8 cellular contexts compared by ENCODE assay signal in the genomic region with DNA sequence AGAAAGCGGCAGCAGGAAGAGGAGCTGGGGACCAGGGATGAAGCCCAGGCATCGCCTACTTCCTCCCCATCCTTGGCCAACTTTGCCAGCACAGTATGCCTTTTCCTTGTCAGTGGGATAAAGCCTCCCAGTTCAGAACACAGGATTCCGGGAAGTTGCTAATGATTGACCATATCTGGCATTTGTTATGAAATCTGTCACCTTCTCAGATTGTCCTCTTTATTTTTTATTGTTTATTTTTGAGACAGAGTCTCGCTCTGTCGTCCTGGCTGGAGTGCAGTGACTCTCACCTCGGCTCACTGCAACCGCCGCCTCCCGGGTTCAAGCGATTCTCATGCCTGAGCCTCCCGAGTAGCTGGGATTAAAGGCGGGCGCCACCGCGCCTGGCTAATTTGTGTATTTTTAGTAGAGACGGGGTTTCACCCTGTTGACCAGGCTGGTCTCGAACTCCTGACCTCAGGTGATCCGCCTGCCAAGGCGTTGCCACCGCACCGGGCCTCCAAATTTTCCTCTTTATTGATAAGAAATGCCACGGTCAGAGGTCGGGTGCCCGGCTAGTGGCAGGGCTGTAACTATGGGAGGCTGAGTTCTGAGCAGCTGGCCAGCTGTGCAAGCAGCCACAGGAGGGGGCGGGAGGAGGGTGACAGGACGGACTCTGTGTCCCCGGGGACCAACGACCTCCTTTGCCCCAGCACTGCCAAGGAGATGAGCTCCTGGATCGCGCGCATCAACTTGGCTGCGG. TPM values are rescaled to one million over a fixed set of nuclear protein-coding genes. Genes with fewer than 3 reads are reported as not detected.
DNase-seq lines count a peak whose midpoint lies in the region; ATAC-seq, FAIRE-seq and TF ChIP-seq lines count a peak whose summit lies in the region.

No MANE protein-coding gene starts in this region.

- H3K36me3 ChIP-seq in endothelial cell of umbilical vein (ENCODE audit: control insufficient read depth in 2 of 2, extremely low read depth in 1 of 2, insufficient read depth in 2 of 2, low read length in 2 of 2): no peaks in the 10 kb centered on the region

- no peak overlapping the region for H3K27ac Mint-ChIP-seq in nephron
- no peak overlapping the region for H3K27ac Mint-ChIP-seq in CD4-positive, alpha-beta T cell
- no peak overlapping the region for H3K27ac Mint-ChIP-seq in T-helper 17 cell
- peak overlapping the region in 1 of 2 donors; percentile 64 for H3K27ac Mint-ChIP-seq in effector memory CD8-positive, alpha-beta T cell

- CTCF ChIA-PET in endothelial cell of umbilical vein (lab: Charles Lee): interaction anchor here (0.6 to 20.2 kb wide), 42 partner anchors 8 to 192 kb away, joined by 3 to 310 read pairs (median 6); a partner anchor contains a TSS
- CTCF ChIA-PET in CD4-positive, alpha-beta T cell (lab: Charles Lee): interaction anchor here (0.6 to 3.5 kb wide), 14 partner anchors 17 to 573 kb away, joined by 3 to 41 read pairs (median 6); a partner anchor contains a TSS

- H3K36me3 Mint-ChIP-seq in nephron (ENCODE audit: low read depth) (no peaks in the 10 kb centered on the region), T-helper 17 cell (ENCODE audit: low read depth) (peaks cover 13% of the 10 kb centered on the region)
- peaks cover 88% of the 10 kb centered on the region for H3K36me3 Mint-ChIP-seq in CD4-positive, alpha-beta T cell (ENCODE audit: low read depth)
- H3K36me3 Mint-ChIP-seq in effector memory CD8-positive, alpha-beta T cell (ENCODE audit: insufficient read depth): peaks cover 77% of the 10 kb centered on the region

- H3K79me2 ChIP-seq in endothelial cell of umbilical vein (ENCODE audit: control insufficient read depth, insufficient read depth, low read length): no peaks in the 10 kb centered on the region

- peak overlapping the region; percentile 63 to 79 (median 72) for H3K4me3 Mint-ChIP-seq in nephron
- H3K4me3 Mint-ChIP-seq in CD4-positive, alpha-beta T cell: no peak overlapping the region
- no peak overlapping the region for H3K4me3 Mint-ChIP-seq in T-helper 17 cell
- no peak overlapping the region for H3K4me3 Mint-ChIP-seq in effector memory CD8-positive, alpha-beta T cell

- no peaks in the 10 kb centered on the region for H4K20me1 ChIP-seq in endothelial cell of umbilical vein (replicated peaks; ENCODE audit: control insufficient read depth, extremely low read depth, insufficient read depth, low read length)

- H3K9me3 ChIP-seq in endothelial cell of umbilical vein (replicated peaks; ENCODE audit: control insufficient read depth, insufficient read depth, low read length) (no peaks in the 10 kb centered on the region), T-helper 17 cell (ENCODE audit: control insufficient read depth, low read length, poor library complexity, severe bottlenecking) (no peaks in the 10 kb centered on the region)
- no peaks in the 10 kb centered on the region for H3K9me3 ChIP-seq in CD4-positive, alpha-beta T cell (ENCODE audit: control insufficient read depth, low read length)

- no peak for TF ChIP-seq CTCF in 22Rv1 (IDR thresholded peaks at IDR 0.05)
- TF ChIP-seq CTCF in endothelial cell of umbilical vein (IDR thresholded peaks at IDR 0.05; ENCODE audit: extremely low read depth in 1 of 2, insufficient read depth in 1 of 2, low read depth in 1 of 2, low read length in 2 of 2): no peak
- TF ChIP-seq CTCF in nephron (IDR thresholded peaks at IDR 0.05; ENCODE audit: unreplicated experiment in 3 of 3): no peak
- TF ChIP-seq CTCF in CD4-positive, alpha-beta T cell (IDR thresholded peaks at IDR 0.05): no peak

- no peaks in the 10 kb centered on the region for H3K9me1 ChIP-seq in endothelial cell of umbilical vein (replicated peaks; ENCODE audit: control insufficient read depth, extremely low read depth, insufficient read depth, low read length)

- ATAC-seq in HG03460 (IDR thresholded peaks at IDR 0.05; ENCODE audit: unreplicated experiment) (peak; percentile 8), T-helper 17 cell (no peak)
- ATAC-seq in CD4-positive, alpha-beta T cell (ENCODE audit: poor library complexity): no peak
- ATAC-seq in effector memory CD8-positive, alpha-beta T cell (replicated peaks): no peak

- peaks cover 35% of the 10 kb centered on the region for H3K27me3 Mint-ChIP-seq in nephron (ENCODE audit: low read depth)
- H3K27me3 Mint-ChIP-seq in CD4-positive, alpha-beta T cell: no peaks in the 10 kb centered on the region
- no peaks in the 10 kb centered on the region for H3K27me3 Mint-ChIP-seq in T-helper 17 cell
- no peaks in the 10 kb centered on the region for H3K27me3 Mint-ChIP-seq in effector memory CD8-positive, alpha-beta T cell

- dilution Hi-C loops in endothelial cell of umbilical vein (cut with MboI; ENCODE audit: extremely low pct_ligation_motif_present, low sequenced_read_pairs): no loop called here

- no peak for FAIRE-seq in endothelial cell of umbilical vein (lab: Jason Lieb, UNC)

- POLR2A ChIA-PET in endothelial cell of umbilical vein (lab: Charles Lee): interaction anchor here (0.6 kb wide), 1 partner anchor 14 kb away, joined by 5 read pairs; no protein-coding TSS in a partner anchor
- POLR2A ChIA-PET in CD4-positive, alpha-beta T cell (lab: Charles Lee): interaction anchor here (0.9 to 4.0 kb wide), 7 partner anchors 17 to 65 kb away, joined by 3 to 31 read pairs (median 3); a partner anchor contains a TSS

- TF ChIP-seq POLR2A in endothelial cell of umbilical vein (IDR thresholded peaks at IDR 0.05; ENCODE audit: low read depth, low read length): no peak

- H3K4me1 Mint-ChIP-seq in nephron (peaks cover 8% of the 10 kb centered on the region), T-helper 17 cell (peaks cover 14% of the 10 kb centered on the region)
- peaks cover 3% of the 10 kb centered on the region for H3K4me1 Mint-ChIP-seq in CD4-positive, alpha-beta T cell (ENCODE audit: low read depth)
- peaks cover 12 to 22% of the 10 kb centered on the region in 2 donors for H3K4me1 Mint-ChIP-seq in effector memory CD8-positive, alpha-beta T cell (ENCODE audit: low read depth in 2 of 2)

- peak overlapping the region; percentile 85 for H3K4me2 ChIP-seq in endothelial cell of umbilical vein (ENCODE audit: insufficient read depth, low read length)

- H3K27ac ChIP-seq in 22Rv1: peak overlapping the region; percentile 91
- no peak overlapping the region for H3K27ac ChIP-seq in endothelial cell of umbilical vein (ENCODE audit: insufficient read depth, low read depth, low read length)
- H3K27ac ChIP-seq in CD4-positive, alpha-beta T cell (ENCODE audit: low read depth, low read length): no peak overlapping the region

- peaks cover 0 to 1% of the 10 kb centered on the region in 2 experiments for H3K27me3 ChIP-seq in endothelial cell of umbilical vein (ENCODE audit: control insufficient read depth in 2 of 2, insufficient read depth in 2 of 2, low read length in 2 of 2)
- H3K27me3 ChIP-seq in CD4-positive, alpha-beta T cell (ENCODE audit: control insufficient read depth, insufficient read depth, low read length): no peaks in the 10 kb centered on the region

- intact Hi-C loops in endothelial cell of umbilical vein (cut with micrococcal nuclease): loop anchor here (1.0 to 2.0 kb wide), 2 partner anchors 35 to 118 kb away; no protein-coding TSS in a partner anchor
- intact Hi-C loops in CD4-positive, alpha-beta T cell (cut with DNase I, micrococcal nuclease): loop anchor here in 1 of 2 experiments (5.0 kb wide), 1 partner anchor 116 kb away; no protein-coding TSS in a partner anchor

- BruUV-seq in endothelial cell of umbilical vein (replicated peaks; lab: Mats Ljungman, UMichigan): no TSS peak

- H3K4me3 ChIP-seq in endothelial cell of umbilical vein (replicated peaks in 1 of 3; ENCODE audit: insufficient read depth in 1 of 3, low read depth in 1 of 3, low read length in 3 of 3): peak overlapping the region in 2 of 3 experiments; percentile 37 to 55

- no peak overlapping the region for H3K9ac ChIP-seq in endothelial cell of umbilical vein (replicated peaks; ENCODE audit: extremely low read depth, insufficient read depth, low read length)

- H3K4me1 ChIP-seq in endothelial cell of umbilical vein (ENCODE audit: control insufficient read depth, extremely low read depth, insufficient read depth, low read length): peaks cover 6% of the 10 kb centered on the region

- H3K9me3 Mint-ChIP-seq in nephron: no peaks in the 10 kb centered on the region
- no peaks in the 10 kb centered on the region for H3K9me3 Mint-ChIP-seq in CD4-positive, alpha-beta T cell
- H3K9me3 Mint-ChIP-seq in effector memory CD8-positive, alpha-beta T cell: no peaks in the 10 kb centered on the region

- DNase-seq in endothelial cell of umbilical vein (ENCODE audit: low read depth, low spot score): no peak
- no peak for DNase-seq in CD4-positive, alpha-beta T cell
- DNase-seq in middle frontal gyrus (ENCODE audit: extremely low spot score, low spot score): no peak
- no peak for DNase-seq in T-helper 17 cell
- DNase-seq in effector memory CD8-positive, alpha-beta T cell: no peak

- peak overlapping the region; percentile 99 for H2AFZ ChIP-seq in endothelial cell of umbilical vein (ENCODE audit: low read depth, low read length)

TF ChIP-seq in endothelial cell of umbilical vein, 7 proteins besides CTCF, POLR2A, EP300 and RAD21:
- no peak for TF ChIP-seq MYC (IDR thresholded peaks at IDR 0.05; ENCODE audit: low read depth, low read length)
- no peak for TF ChIP-seq EZH2 (IDR thresholded peaks at IDR 0.05; ENCODE audit: borderline replicate concordance, low read depth, low read length, severe bottlenecking)
- no peak for TF ChIP-seq JUN (IDR thresholded peaks at IDR 0.05; ENCODE audit: borderline replicate concordance, insufficient read depth, insufficient read length, low read depth)
- TF ChIP-seq GATA2 (IDR thresholded peaks at IDR 0.05; ENCODE audit: insufficient read depth, insufficient read length, low read depth, low read length): no peak

RNA-seq across cellular contexts. Expression of a gene that starts 24.4 kb away (rescaled TPM):
- total RNA-seq in endothelial cell of umbilical vein (0.09 and 0.24 TPM in 2 replicates), T-helper 17 cell (100 to 1,000 TPM; 141 to 160 TPM)
- 0.01 TPM in 1 of 2 replicates, not detected in the other for polyA plus RNA-seq in endothelial cell of umbilical vein
- 0.04 and 0.08 TPM in 2 replicates for polyA plus RNA-seq in endothelial cell of umbilical vein (2011; cell fraction: cytosol; rRNA removed)
- polyA plus RNA-seq in endothelial cell of umbilical vein (2011; cell fraction: nucleus; rRNA removed): 0.04 and 0.07 TPM in 2 replicates
- polyA plus RNA-seq in endothelial cell of umbilical vein (2012): 0.04 and 0.05 TPM in 2 replicates
- polyA minus RNA-seq in endothelial cell of umbilical vein: 0.74 TPM in 1 of 2 replicates, not detected in the other
- polyA minus RNA-seq in endothelial cell of umbilical vein (2011; cell fraction: cytosol; rRNA and poly(A)+ RNA removed): 1.7 TPM
- 0.14 TPM in 1 of 2 replicates, not detected in the other for polyA minus RNA-seq in endothelial cell of umbilical vein (2011; cell fraction: nucleus; rRNA and poly(A)+ RNA removed)
- total RNA-seq in CD4-positive, alpha-beta T cell: 100 to 1,000 TPM in 1 of 2 experiments, 10 to 100 TPM in 1; 96.5 to 101 TPM

Comparison
In these comparisons a context has a peak if more than half of its experiments do, and no peak if none do; other contexts are left out.
1. H3K4me3 Mint-ChIP-seq: peak in nephron (3 of 3); none in CD4-positive, alpha-beta T cell (single experiment), T-helper 17 cell (single experiment) and effector memory CD8-positive, alpha-beta T cell (0 of 2).
2. RNA of a gene that starts 24.4 kb away (total RNA-seq): 141 to 160 TPM in T-helper 17 cell and 96.5 to 101 TPM in CD4-positive, alpha-beta T cell; 0.09 to 0.24 TPM in endothelial cell of umbilical vein; every median in the first group is over 10 times any median in the second.